In genomic region chr6:168865-169455, GRCh38 we compare ENCODE assay signal across 8 cellular contexts.
A peak's percentile ranks its signal among the peaks of the same experiment; 100 is the strongest.
DNase-seq lines count a peak whose midpoint lies in the region; ATAC-seq, FAIRE-seq and TF ChIP-seq lines count a peak whose summit lies in the region.

No MANE protein-coding gene starts in this region.

- H3K36me3 ChIP-seq in kidney (ENCODE audit: control insufficient read depth in 1 of 2, insufficient read depth in 2 of 2, low read length in 2 of 2) = no peaks in the 10 kb centered on the region
- no peaks in the 10 kb centered on the region for H3K36me3 ChIP-seq in vagina

- H3K9ac ChIP-seq in kidney (ENCODE audit: low read length in 2 of 2) = no peak overlapping the region

- TF ChIP-seq POLR2A in vagina (IDR thresholded peaks at IDR 0.05) = no peak

- peak; percentile 96 for FAIRE-seq in kidney (lab: Jason Lieb, UNC)

- H3K9me3 ChIP-seq in kidney (ENCODE audit: control insufficient read depth in 1 of 2, low read length in 2 of 2) (no peaks in the 10 kb centered on the region), vagina (no peaks in the 10 kb centered on the region)

- intact Hi-C loops in kidney (cut with DNase I) = no loop called here
- intact Hi-C loops in vagina (cut with DNase I) = no loop called here

- H3K4me3 ChIP-seq in kidney (ENCODE audit: low read length in 2 of 2) (no peak overlapping the region), vagina (no peak overlapping the region)

- H3K27ac ChIP-seq in kidney (ENCODE audit: low read depth in 2 of 2, low read length in 2 of 2) = no peak overlapping the region
- H3K27ac ChIP-seq in vagina = no peak overlapping the region

- DNase-seq in NCI-H510A treated with DMSO at 0.1 percent for 48 hours (lab: John Stamatoyannopoulos, UW) (peak; percentile 10), NCI-H510A (lab: John Stamatoyannopoulos, UW) (no peak), NCI-H2029 (lab: John Stamatoyannopoulos, UW) (peak; percentile 68), astrocyte of the hippocampus (ENCODE audit: low read depth, low spot score) (peak; percentile 63), kidney (no peak), vagina (ENCODE audit: extremely low spot score in 2 of 2) (no peak)

- ATAC-seq in HG02588 (IDR thresholded peaks at IDR 0.05; ENCODE audit: unreplicated experiment) (no peak), HG03520 (IDR thresholded peaks at IDR 0.05; ENCODE audit: unreplicated experiment) (no peak)

- peak; percentile 31 for TF ChIP-seq CTCF in kidney (IDR thresholded peaks at IDR 0.05; ENCODE audit: borderline replicate concordance, extremely low read depth, insufficient read depth)
- peak; percentile 14 to 40 (median 38) for TF ChIP-seq CTCF in vagina (IDR thresholded peaks at IDR 0.05)

- no peaks in the 10 kb centered on the region for H3K4me1 ChIP-seq in kidney (ENCODE audit: control insufficient read depth in 1 of 2, insufficient read depth in 1 of 2, low read depth in 1 of 2, low read length in 2 of 2)
- no peaks in the 10 kb centered on the region for H3K4me1 ChIP-seq in vagina

- no peaks in the 10 kb centered on the region for H3K27me3 ChIP-seq in vagina

Comparison
In these comparisons a context has a peak if more than half of its experiments do, and no peak if none do; other contexts are left out.
1. DNase-seq: peak in NCI-H510A treated with DMSO at 0.1 percent for 48 hours (single experiment), NCI-H2029 (single experiment) and astrocyte of the hippocampus (single experiment); none in NCI-H510A (single experiment), kidney (single experiment) and vagina (0 of 2).